Comparison of ENCODE assay signal across 1 cellular context in genomic region chr1:170729608-170730378, GRCh38.
TF ChIP-seq lines count a peak whose summit lies in the region.

No MANE protein-coding gene starts in this region.

TF ChIP-seq in SK-N-SH treated with all-trans-retinoic acid at 6 μM for 48 hours, 23 proteins besides CTCF, POLR2A, EP300 and RAD21 (continued from another document):
- TF ChIP-seq POU6F1 (CRISPR knock-in tag; IDR thresholded peaks at IDR 0.05; ENCODE audit: borderline replicate concordance, low read depth) (no peak), ARNTL (CRISPR knock-in tag; IDR thresholded peaks at IDR 0.05; ENCODE audit: borderline replicate concordance, low read depth) (no peak), ZFP30 (CRISPR knock-in tag; IDR thresholded peaks at IDR 0.05) (no peak), PATZ1 (CRISPR knock-in tag; IDR thresholded peaks at IDR 0.05; ENCODE audit: borderline replicate concordance) (no peak), RARB (CRISPR knock-in tag; IDR thresholded peaks at IDR 0.05) (0 out of 2 replicates have a peak, but pooled peaks have one; percentile 77), GLIS3 (CRISPR knock-in tag; IDR thresholded peaks at IDR 0.05) (no peak), TCF4 (CRISPR knock-in tag; IDR thresholded peaks at IDR 0.05; ENCODE audit: borderline replicate concordance) (no peak)
- TF ChIP-seq, protein P1, sequence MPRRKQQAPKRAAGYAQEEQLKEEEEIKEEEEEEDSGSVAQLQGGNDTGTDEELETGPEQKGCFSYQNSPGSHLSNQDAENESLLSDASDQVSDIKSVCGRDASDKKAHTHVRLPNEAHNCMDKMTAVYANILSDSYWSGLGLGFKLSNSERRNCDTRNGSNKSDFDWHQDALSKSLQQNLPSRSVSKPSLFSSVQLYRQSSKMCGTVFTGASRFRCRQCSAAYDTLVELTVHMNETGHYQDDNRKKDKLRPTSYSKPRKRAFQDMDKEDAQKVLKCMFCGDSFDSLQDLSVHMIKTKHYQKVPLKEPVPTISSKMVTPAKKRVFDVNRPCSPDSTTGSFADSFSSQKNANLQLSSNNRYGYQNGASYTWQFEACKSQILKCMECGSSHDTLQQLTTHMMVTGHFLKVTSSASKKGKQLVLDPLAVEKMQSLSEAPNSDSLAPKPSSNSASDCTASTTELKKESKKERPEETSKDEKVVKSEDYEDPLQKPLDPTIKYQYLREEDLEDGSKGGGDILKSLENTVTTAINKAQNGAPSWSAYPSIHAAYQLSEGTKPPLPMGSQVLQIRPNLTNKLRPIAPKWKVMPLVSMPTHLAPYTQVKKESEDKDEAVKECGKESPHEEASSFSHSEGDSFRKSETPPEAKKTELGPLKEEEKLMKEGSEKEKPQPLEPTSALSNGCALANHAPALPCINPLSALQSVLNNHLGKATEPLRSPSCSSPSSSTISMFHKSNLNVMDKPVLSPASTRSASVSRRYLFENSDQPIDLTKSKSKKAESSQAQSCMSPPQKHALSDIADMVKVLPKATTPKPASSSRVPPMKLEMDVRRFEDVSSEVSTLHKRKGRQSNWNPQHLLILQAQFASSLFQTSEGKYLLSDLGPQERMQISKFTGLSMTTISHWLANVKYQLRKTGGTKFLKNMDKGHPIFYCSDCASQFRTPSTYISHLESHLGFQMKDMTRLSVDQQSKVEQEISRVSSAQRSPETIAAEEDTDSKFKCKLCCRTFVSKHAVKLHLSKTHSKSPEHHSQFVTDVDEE (CRISPR knock-in tag; IDR thresholded peaks at IDR 0.05): no peak
